ENCODE assay signal across 20 cellular contexts in the genomic region with DNA sequence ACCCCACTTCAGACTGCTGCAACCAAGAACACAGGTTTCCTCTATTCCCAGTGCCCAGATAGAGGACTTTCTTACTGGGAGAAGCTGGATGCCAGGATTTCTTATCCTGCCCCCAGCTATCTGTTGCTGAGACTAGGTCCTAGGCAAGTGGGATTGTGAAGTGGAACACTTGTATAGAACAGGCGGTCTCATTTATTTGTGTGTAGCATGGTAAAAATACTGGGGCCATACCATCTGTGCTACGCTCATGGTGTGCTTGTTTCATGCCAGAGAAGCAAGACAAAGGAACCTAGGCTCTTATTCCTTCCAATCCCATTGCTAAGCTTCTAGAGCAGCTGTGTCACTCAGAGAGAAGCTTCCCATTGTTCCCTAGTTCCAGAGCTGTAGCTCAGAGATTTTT.
"Had no signal": no experiment of that assay in that cellular context is flagged by ENCODE, and none has a peak within 500 bp of the region (broad histone marks: within the 10 kb centered on the region; RNA-seq: fewer than 3 reads in every experiment).

No MANE protein-coding gene starts in this region.

- DNase-seq: effector memory CD8-positive, alpha-beta T cell; hypothalamus; immature natural killer cell; islet precursor cell; kidney glomerular epithelial cell; left colon; left ventricle myocardium superior; lower lobe of right lung; naive B cell; nucleus accumbens; stimulated activated CD4-positive, alpha-beta T cell treated with anti-CD3 and anti-CD28 coated beads, Interleukin-12 subunit alpha, Interleukin-12 subunit beta, amount 100 ng/mL, for 4 hours; stimulated activated CD4-positive, alpha-beta T cell treated with anti-CD3 and anti-CD28 coated beads, Interleukin-1b, Interleukin-23, amount 100 ng/mL, for 48 hours; stimulated activated CD4-positive, alpha-beta T cell treated with anti-CD3 and anti-CD28 coated beads, Interleukin-4, amount 100 ng/mL, for 1 hour; stimulated activated CD8-positive, alpha-beta memory T cell treated with anti-CD3 and anti-CD28 coated beads, Interleukin-4, amount 100 ng/mL, for 48 hours; stimulated activated naive CD4-positive, alpha-beta T cell treated with Interleukin-2 at 50 U/mL for 16 hours; stomach; thyroid gland; trophoblast cell had no signal

- ATAC-seq: effector memory CD8-positive, alpha-beta T cell; left colon; left ventricle myocardium superior; lower lobe of right lung; natural killer cell treated with Interleukin-12 subunit alpha and Interleukin-12 subunit beta and Interleukin-15 and Interleukin-18, amount 100 ng/mL, for 72 hours; sciatic nerve had no signal

- H3K36me3 Mint-ChIP-seq: immature natural killer cell, naive B cell had no signal

- H3K4me1 Mint-ChIP-seq: immature natural killer cell, naive B cell had no signal

- H3K27ac Mint-ChIP-seq: effector memory CD8-positive, alpha-beta T cell; immature natural killer cell; naive B cell; natural killer cell treated with Interleukin-12 subunit alpha and Interleukin-12 subunit beta and Interleukin-15 and Interleukin-18, amount 100 ng/mL, for 72 hours had no signal

- H3K4me3 Mint-ChIP-seq: effector memory CD8-positive, alpha-beta T cell; immature natural killer cell; naive B cell; natural killer cell treated with Interleukin-12 subunit alpha and Interleukin-12 subunit beta and Interleukin-15 and Interleukin-18, amount 100 ng/mL, for 72 hours had no signal
